In genomic region chr12:475286-475685, GRCh38 we compare ENCODE assay signal across 23 cellular contexts.
"Had no signal": no experiment of that assay in that cellular context is flagged by ENCODE, and none has a peak within 500 bp of the region (broad histone marks: within the 10 kb centered on the region; RNA-seq: fewer than 3 reads in every experiment).

No MANE protein-coding gene starts in this region.

- H3K4me3 ChIP-seq: adrenal gland, ascending aorta, sigmoid colon, smooth muscle cell, transverse colon had no signal

- H3K4me2 ChIP-seq: smooth muscle cell had no signal

- ATAC-seq: activated CD8-positive, alpha-beta T cell treated with anti-CD3 and anti-CD28 coated beads, Interleukin-2, amount 10 ng/mL, durations not matched to agents 7 days and 5 days; activated naive CD4-positive, alpha-beta T cell treated with anti-CD3 and anti-CD28 coated beads, Interleukin-2, amount 50 U/mL, for 72 hours; natural killer cell treated with Interleukin-12 subunit alpha and Interleukin-12 subunit beta and Interleukin-15 and Interleukin-18, amount 100 ng/mL, for 72 hours; stimulated activated naive B cell treated with anti-CD40 and anti-IgM and Interleukin-4, amounts not matched to agents 10 μg/mL and 1 μg/mL and 100 μg/mL, for 72 hours had no signal

- DNase-seq: activated CD4-positive, alpha-beta T cell treated with anti-CD3 and anti-CD28 coated beads for 1 hour; activated CD4-positive, alpha-beta T cell treated with anti-CD3 and anti-CD28 coated beads, Interleukin-2, amount 50 U/mL, for 1 hour; activated CD8-positive, alpha-beta T cell treated with anti-CD3 and anti-CD28 coated beads, Interleukin-2, amount 10 ng/mL, durations not matched to agents 7 days and 5 days; activated gamma-delta T cell treated with Interleukin-2 at 50 U/mL for 16 hours; kidney glomerular epithelial cell; nucleus accumbens; sigmoid colon; stimulated activated CD4-positive, alpha-beta T cell treated with anti-CD3 and anti-CD28 coated beads, Interleukin-15, amount 100 ng/mL, for 24 hours; stimulated activated CD4-positive, alpha-beta T cell treated with anti-CD3 and anti-CD28 coated beads, Interleukin-2, amount 100 ng/mL, for 48 hours; stimulated activated CD8-positive, alpha-beta memory T cell treated with anti-CD3 and anti-CD28 coated beads, Interleukin-4, amount 100 ng/mL, for 48 hours; stimulated activated naive B cell treated with anti-CD40 and anti-IgM and Interleukin-4, amounts not matched to agents 10 μg/mL and 1 μg/mL and 100 μg/mL, for 72 hours; T-helper 1 cell; transverse colon; WERI-Rb-1 had no signal

- H3K4me3 Mint-ChIP-seq: activated CD8-positive, alpha-beta T cell treated with anti-CD3 and anti-CD28 coated beads, Interleukin-2, amount 10 ng/mL, durations not matched to agents 7 days and 5 days; activated T-helper 1 cell treated with anti-CD3 and anti-CD28 coated beads, Interleukin-12 subunit alpha, Interleukin-12 subunit beta, Interleukin-2, Interleukin-4 antibody, amounts not matched to agents 30 ng/mL and 10 ng/mL and 1 ng/mL, durations not matched to agents 14 hours and 24 hours and 36 hours; central memory CD8-positive, alpha-beta T cell; memory B cell; natural killer cell treated with Interleukin-12 subunit alpha and Interleukin-12 subunit beta and Interleukin-15 and Interleukin-18, amount 100 ng/mL, for 72 hours; stimulated activated naive B cell treated with anti-CD40 and anti-IgM and Interleukin-4, amounts not matched to agents 10 μg/mL and 1 μg/mL and 100 μg/mL, for 72 hours had no signal

- H3K4me1 ChIP-seq: adrenal gland, sigmoid colon, transverse colon had no signal

- H3K27ac Mint-ChIP-seq: activated CD8-positive, alpha-beta T cell treated with anti-CD3 and anti-CD28 coated beads, Interleukin-2, amount 10 ng/mL, durations not matched to agents 7 days and 5 days; activated naive CD4-positive, alpha-beta T cell treated with anti-CD3 and anti-CD28 coated beads, Interleukin-2, amount 50 U/mL, for 72 hours; activated T-helper 1 cell treated with anti-CD3 and anti-CD28 coated beads, Interleukin-12 subunit alpha, Interleukin-12 subunit beta, Interleukin-2, Interleukin-4 antibody, amounts not matched to agents 30 ng/mL and 10 ng/mL and 1 ng/mL, durations not matched to agents 14 hours and 24 hours and 36 hours; memory B cell; natural killer cell treated with Interleukin-12 subunit alpha and Interleukin-12 subunit beta and Interleukin-15 and Interleukin-18, amount 100 ng/mL, for 72 hours; stimulated activated naive B cell treated with anti-CD40 and anti-IgM and Interleukin-4, amounts not matched to agents 10 μg/mL and 1 μg/mL and 100 μg/mL, for 72 hours had no signal

- H3K36me3 Mint-ChIP-seq: activated naive CD4-positive, alpha-beta T cell treated with anti-CD3 and anti-CD28 coated beads, Interleukin-2, amount 50 U/mL, for 72 hours; memory B cell; natural killer cell treated with Interleukin-12 subunit alpha and Interleukin-12 subunit beta and Interleukin-15 and Interleukin-18, amount 100 ng/mL, for 72 hours; stimulated activated naive B cell treated with anti-CD40 and anti-IgM and Interleukin-4, amounts not matched to agents 10 μg/mL and 1 μg/mL and 100 μg/mL, for 72 hours had no signal

- H3K9me3 Mint-ChIP-seq: activated naive CD4-positive, alpha-beta T cell treated with anti-CD3 and anti-CD28 coated beads, Interleukin-2, amount 50 U/mL, for 72 hours; activated T-helper 1 cell treated with anti-CD3 and anti-CD28 coated beads, Interleukin-12 subunit alpha, Interleukin-12 subunit beta, Interleukin-2, Interleukin-4 antibody, amounts not matched to agents 30 ng/mL and 10 ng/mL and 1 ng/mL, durations not matched to agents 14 hours and 24 hours and 36 hours; central memory CD8-positive, alpha-beta T cell; memory B cell; natural killer cell treated with Interleukin-12 subunit alpha and Interleukin-12 subunit beta and Interleukin-15 and Interleukin-18, amount 100 ng/mL, for 72 hours; stimulated activated naive B cell treated with anti-CD40 and anti-IgM and Interleukin-4, amounts not matched to agents 10 μg/mL and 1 μg/mL and 100 μg/mL, for 72 hours had no signal

- H3K9me3 ChIP-seq: adrenal gland, ascending aorta, sigmoid colon, transverse colon had no signal

- H3K27me3 ChIP-seq: adrenal gland, ascending aorta, transverse colon had no signal

- H3K27ac ChIP-seq: adrenal gland, ascending aorta, epithelial cell of prostate, sigmoid colon, transverse colon, WERI-Rb-1 had no signal

- H3K36me3 ChIP-seq: adrenal gland, ascending aorta, sigmoid colon, transverse colon, WERI-Rb-1 had no signal
